In genomic region chr14:31479026-31479425, GRCh38 we compare ENCODE assay signal across 23 cellular contexts. TPM values are rescaled to one million over a fixed set of nuclear protein-coding genes. Genes with fewer than 3 reads are reported as not detected.
DNase-seq lines count a peak whose midpoint lies in the region; ATAC-seq, FAIRE-seq and TF ChIP-seq lines count a peak whose summit lies in the region.
"Had no signal": no experiment of that assay in that cellular context is flagged by ENCODE, and none has a peak within 500 bp of the region (broad histone marks: within the 10 kb centered on the region; RNA-seq: fewer than 3 reads in every experiment).

No MANE protein-coding gene starts in this region.

- DNase-seq in Ammon's horn (ENCODE audit: low spot score) (peak; percentile 68), frontal cortex (ENCODE audit: low spot score in 2 of 2) (peak in 1 of 2 donors; percentile 22), neural crest cell (ENCODE audit: low read depth, low spot score) (no peak), NCI-H526 treated with DMSO at 0.1 percent for 48 hours (lab: John Stamatoyannopoulos, UW) (no peak), NCI-H1694 (lab: John Stamatoyannopoulos, UW) (no peak), DMS153 (lab: John Stamatoyannopoulos, UW) (no peak)
- DNase-seq: EL; H9; HFFc6; Kasumi-1; NCI-H187 treated with DMSO at 0.1 percent for 48 hours; NCI-H2227 treated with DMSO at 0.1 percent for 48 hours; NCI-H510A treated with DMSO at 0.1 percent for 48 hours; NCI-H774; NK-92 treated with Interleukin-12 subunit alpha and Interleukin-12 subunit beta, amount 100 ng/mL, for 24 hours; SIG-M5 had no signal

- no peaks in the 10 kb centered on the region for H3K27me3 Mint-ChIP-seq in neural crest cell (ENCODE audit: low read depth)

- H3K4me1 Mint-ChIP-seq in neural crest cell: peaks cover 18% of the 10 kb centered on the region
- H3K4me1 Mint-ChIP-seq: B cell, H9 had no signal

- TF ChIP-seq CTCF in neural crest cell (conservative IDR thresholded peaks at IDR 0.05): no peak

- H3K36me3 Mint-ChIP-seq in neural crest cell (ENCODE audit: low read depth): peaks cover 1% of the 10 kb centered on the region

- peak overlapping the region; percentile 30 for H3K27ac Mint-ChIP-seq in neural crest cell (ENCODE audit: unreplicated experiment)
- H3K27ac Mint-ChIP-seq: B cell, CD14-positive monocyte, H9, HFFc6 had no signal

- peak overlapping the region; percentile 95 for H3K27ac ChIP-seq in angular gyrus (ENCODE audit: low read depth, low read length)

- peak; percentile 96 for FAIRE-seq in frontal cortex (lab: Jason Lieb, UNC)
- FAIRE-seq: D721Med had no signal

- ATAC-seq in GM19452 (IDR thresholded peaks at IDR 0.05; ENCODE audit: unreplicated experiment): no peak

- no peak overlapping the region for H3K4me3 Mint-ChIP-seq in neural crest cell
- H3K4me3 Mint-ChIP-seq: B cell, CD14-positive monocyte, H9, HFFc6 had no signal

- peaks cover 4% of the 10 kb centered on the region for H3K9me3 Mint-ChIP-seq in neural crest cell
- H3K9me3 Mint-ChIP-seq: HFFc6 had no signal

RNA-seq across cellular contexts. Expression of gene GPR33, which starts 8.8 kb away (rescaled TPM):
- total RNA-seq in frontal cortex (not detected), neural crest cell (not detected in 2 replicates)
- total RNA-seq: A172, B cell, H9, HFFc6, MCF 10A had no signal

RNA-seq across cellular contexts. Expression of gene DTD2, which starts 21.7 kb away (rescaled TPM):
- 67.3 TPM for total RNA-seq in frontal cortex
- 35.0 and 37.0 TPM in 2 replicates for total RNA-seq in neural crest cell

RNA-seq across cellular contexts. Expression of gene HEATR5A, which starts 58.7 kb away (rescaled TPM):
- total RNA-seq in frontal cortex (26.9 TPM), neural crest cell (32.2 and 32.6 TPM in 2 replicates)
